In the genomic region with DNA sequence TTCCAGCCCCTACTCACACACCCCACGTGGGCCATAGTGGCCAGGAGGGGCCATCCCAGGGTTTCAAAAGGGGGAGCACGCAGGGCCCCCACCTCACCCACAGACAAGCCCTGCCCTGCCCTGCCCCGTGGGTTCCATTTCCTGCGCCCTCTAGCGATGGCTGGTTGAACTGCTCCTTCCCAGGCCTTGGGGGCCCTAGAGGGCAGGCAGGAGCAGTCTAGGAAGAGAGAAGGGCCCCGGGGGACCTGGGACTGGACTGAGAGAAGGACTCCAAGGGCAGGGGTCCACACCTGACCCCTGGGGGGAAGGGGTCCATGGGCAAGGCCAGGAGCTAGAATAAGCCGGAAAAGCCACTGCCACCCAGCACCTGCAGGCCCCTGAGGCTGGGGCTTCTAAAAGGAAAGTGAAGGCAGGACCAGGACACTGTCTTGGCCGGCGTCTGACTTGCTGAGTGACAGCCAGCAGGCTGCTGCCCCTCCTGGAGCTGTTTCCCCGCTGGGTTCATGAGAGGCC, we compare ENCODE assay signal across 1 cellular context.
TF ChIP-seq lines count a peak whose summit lies in the region.

No MANE protein-coding gene starts in this region.

TF ChIP-seq in K562, 482 proteins besides CTCF, POLR2A, EP300 and RAD21 (continued from another document):
- TF ChIP-seq, protein P1, sequence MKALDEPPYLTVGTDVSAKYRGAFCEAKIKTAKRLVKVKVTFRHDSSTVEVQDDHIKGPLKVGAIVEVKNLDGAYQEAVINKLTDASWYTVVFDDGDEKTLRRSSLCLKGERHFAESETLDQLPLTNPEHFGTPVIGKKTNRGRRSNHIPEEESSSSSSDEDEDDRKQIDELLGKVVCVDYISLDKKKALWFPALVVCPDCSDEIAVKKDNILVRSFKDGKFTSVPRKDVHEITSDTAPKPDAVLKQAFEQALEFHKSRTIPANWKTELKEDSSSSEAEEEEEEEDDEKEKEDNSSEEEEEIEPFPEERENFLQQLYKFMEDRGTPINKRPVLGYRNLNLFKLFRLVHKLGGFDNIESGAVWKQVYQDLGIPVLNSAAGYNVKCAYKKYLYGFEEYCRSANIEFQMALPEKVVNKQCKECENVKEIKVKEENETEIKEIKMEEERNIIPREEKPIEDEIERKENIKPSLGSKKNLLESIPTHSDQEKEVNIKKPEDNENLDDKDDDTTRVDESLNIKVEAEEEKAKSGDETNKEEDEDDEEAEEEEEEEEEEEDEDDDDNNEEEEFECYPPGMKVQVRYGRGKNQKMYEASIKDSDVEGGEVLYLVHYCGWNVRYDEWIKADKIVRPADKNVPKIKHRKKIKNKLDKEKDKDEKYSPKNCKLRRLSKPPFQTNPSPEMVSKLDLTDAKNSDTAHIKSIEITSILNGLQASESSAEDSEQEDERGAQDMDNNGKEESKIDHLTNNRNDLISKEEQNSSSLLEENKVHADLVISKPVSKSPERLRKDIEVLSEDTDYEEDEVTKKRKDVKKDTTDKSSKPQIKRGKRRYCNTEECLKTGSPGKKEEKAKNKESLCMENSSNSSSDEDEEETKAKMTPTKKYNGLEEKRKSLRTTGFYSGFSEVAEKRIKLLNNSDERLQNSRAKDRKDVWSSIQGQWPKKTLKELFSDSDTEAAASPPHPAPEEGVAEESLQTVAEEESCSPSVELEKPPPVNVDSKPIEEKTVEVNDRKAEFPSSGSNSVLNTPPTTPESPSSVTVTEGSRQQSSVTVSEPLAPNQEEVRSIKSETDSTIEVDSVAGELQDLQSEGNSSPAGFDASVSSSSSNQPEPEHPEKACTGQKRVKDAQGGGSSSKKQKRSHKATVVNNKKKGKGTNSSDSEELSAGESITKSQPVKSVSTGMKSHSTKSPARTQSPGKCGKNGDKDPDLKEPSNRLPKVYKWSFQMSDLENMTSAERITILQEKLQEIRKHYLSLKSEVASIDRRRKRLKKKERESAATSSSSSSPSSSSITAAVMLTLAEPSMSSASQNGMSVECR (CRISPR knock-in tag; IDR thresholded peaks at IDR 0.05): no peak
- no peak for TF ChIP-seq GTF2A2 (tag; IDR thresholded peaks at IDR 0.05)
- no peak for TF ChIP-seq NBN (IDR thresholded peaks at IDR 0.05; ENCODE audit: low read depth)
- TF ChIP-seq, protein P2, sequence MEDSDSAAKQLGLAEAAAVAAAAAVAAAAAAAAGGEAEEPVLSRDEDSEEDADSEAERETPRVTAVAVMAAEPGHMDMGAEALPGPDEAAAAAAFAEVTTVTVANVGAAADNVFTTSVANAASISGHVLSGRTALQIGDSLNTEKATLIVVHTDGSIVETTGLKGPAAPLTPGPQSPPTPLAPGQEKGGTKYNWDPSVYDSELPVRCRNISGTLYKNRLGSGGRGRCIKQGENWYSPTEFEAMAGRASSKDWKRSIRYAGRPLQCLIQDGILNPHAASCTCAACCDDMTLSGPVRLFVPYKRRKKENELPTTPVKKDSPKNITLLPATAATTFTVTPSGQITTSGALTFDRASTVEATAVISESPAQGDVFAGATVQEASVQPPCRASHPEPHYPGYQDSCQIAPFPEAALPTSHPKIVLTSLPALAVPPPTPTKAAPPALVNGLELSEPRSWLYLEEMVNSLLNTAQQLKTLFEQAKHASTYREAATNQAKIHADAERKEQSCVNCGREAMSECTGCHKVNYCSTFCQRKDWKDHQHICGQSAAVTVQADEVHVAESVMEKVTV (CRISPR knock-in tag; IDR thresholded peaks at IDR 0.05): 0 out of 2 replicates have a peak, but pooled peaks have one; percentile 50
- TF ChIP-seq, protein P3, sequence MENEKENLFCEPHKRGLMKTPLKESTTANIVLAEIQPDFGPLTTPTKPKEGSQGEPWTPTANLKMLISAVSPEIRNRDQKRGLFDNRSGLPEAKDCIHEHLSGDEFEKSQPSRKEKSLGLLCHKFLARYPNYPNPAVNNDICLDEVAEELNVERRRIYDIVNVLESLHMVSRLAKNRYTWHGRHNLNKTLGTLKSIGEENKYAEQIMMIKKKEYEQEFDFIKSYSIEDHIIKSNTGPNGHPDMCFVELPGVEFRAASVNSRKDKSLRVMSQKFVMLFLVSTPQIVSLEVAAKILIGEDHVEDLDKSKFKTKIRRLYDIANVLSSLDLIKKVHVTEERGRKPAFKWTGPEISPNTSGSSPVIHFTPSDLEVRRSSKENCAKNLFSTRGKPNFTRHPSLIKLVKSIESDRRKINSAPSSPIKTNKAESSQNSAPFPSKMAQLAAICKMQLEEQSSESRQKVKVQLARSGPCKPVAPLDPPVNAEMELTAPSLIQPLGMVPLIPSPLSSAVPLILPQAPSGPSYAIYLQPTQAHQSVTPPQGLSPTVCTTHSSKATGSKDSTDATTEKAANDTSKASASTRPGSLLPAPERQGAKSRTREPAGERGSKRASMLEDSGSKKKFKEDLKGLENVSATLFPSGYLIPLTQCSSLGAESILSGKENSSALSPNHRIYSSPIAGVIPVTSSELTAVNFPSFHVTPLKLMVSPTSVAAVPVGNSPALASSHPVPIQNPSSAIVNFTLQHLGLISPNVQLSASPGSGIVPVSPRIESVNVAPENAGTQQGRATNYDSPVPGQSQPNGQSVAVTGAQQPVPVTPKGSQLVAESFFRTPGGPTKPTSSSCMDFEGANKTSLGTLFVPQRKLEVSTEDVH (IDR thresholded peaks at IDR 0.05; ENCODE audit: low read depth, partially characterized antibody): no peak
- TF ChIP-seq RB1 (IDR thresholded peaks at IDR 0.05; ENCODE audit: low read depth): peak; percentile 43; the same call in 1 of the 2 replicates
